In the genomic region with DNA sequence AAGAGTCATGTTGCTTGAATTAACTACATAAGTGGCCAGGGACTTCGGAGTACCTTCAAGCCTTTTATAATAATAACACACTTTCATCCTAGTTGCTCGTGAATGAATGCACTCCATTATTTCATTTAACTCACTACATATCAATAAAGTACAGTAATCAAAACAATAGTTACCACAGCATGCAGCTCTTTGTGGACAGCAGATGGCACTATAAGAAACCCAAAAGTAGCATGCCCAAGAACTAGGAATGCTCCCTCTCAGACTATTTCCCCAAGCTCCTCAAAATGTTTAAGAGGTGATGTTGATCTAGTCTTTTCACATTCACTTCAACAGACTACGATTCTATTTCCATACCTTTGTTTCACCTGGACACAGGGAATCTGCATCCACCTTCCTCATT, we compare ENCODE assay signal across 12 cellular contexts.
A peak's percentile ranks its signal among the peaks of the same experiment; 100 is the strongest.
DNase-seq lines count a peak whose midpoint lies in the region; ATAC-seq and FAIRE-seq lines count a peak whose summit lies in the region.
"Had no signal": no experiment of that assay in that cellular context is flagged by ENCODE, and none has a peak within 500 bp of the region (broad histone marks: within the 10 kb centered on the region; RNA-seq: fewer than 3 reads in every experiment).

No MANE protein-coding gene starts in this region.

- peaks cover 3 to 5% of the 10 kb centered on the region in 2 donors for H3K9me3 Mint-ChIP-seq in effector memory CD8-positive, alpha-beta T cell
- H3K9me3 Mint-ChIP-seq: activated CD4-positive, alpha-beta T cell treated with anti-CD3 and anti-CD28 coated beads, Interleukin-2, amount 10 ng/mL, durations not matched to agents 7 days and 5 days had no signal

- H3K4me3 Mint-ChIP-seq in effector memory CD8-positive, alpha-beta T cell = no peak overlapping the region
- H3K4me3 Mint-ChIP-seq: activated CD4-positive, alpha-beta T cell treated with anti-CD3 and anti-CD28 coated beads, Interleukin-2, amount 10 ng/mL, durations not matched to agents 7 days and 5 days; CD4-positive, alpha-beta T cell had no signal

- H3K27ac Mint-ChIP-seq in effector memory CD8-positive, alpha-beta T cell = no peak overlapping the region
- H3K27ac Mint-ChIP-seq: activated CD4-positive, alpha-beta T cell treated with anti-CD3 and anti-CD28 coated beads, Interleukin-2, amount 10 ng/mL, durations not matched to agents 7 days and 5 days; CD4-positive, alpha-beta T cell had no signal

- no peaks in the 10 kb centered on the region for H3K4me1 Mint-ChIP-seq in effector memory CD8-positive, alpha-beta T cell (ENCODE audit: low read depth in 2 of 2)
- H3K4me1 Mint-ChIP-seq: activated CD4-positive, alpha-beta T cell treated with anti-CD3 and anti-CD28 coated beads, Interleukin-2, amount 10 ng/mL, durations not matched to agents 7 days and 5 days had no signal

- H3K36me3 ChIP-seq in H7 (replicated peaks; ENCODE audit: control insufficient read depth, insufficient read depth, low read length) = no peaks in the 10 kb centered on the region
- H3K36me3 ChIP-seq: adrenal gland had no signal

- no peak overlapping the region for H3K4me3 ChIP-seq in H7 (ENCODE audit: insufficient read depth, low read depth, low read length)
- H3K4me3 ChIP-seq: adrenal gland had no signal

- no peak for ATAC-seq in effector memory CD8-positive, alpha-beta T cell (replicated peaks)
- no peak for ATAC-seq in GM21825 (IDR thresholded peaks at IDR 0.05; ENCODE audit: unreplicated experiment)

- peak; percentile 25 for FAIRE-seq in A204.1 (lab: Jason Lieb, UNC)

- no peaks in the 10 kb centered on the region for H3K27me3 ChIP-seq in H7 (ENCODE audit: control insufficient read depth, insufficient read depth, low read length)

- no peaks in the 10 kb centered on the region for H3K36me3 Mint-ChIP-seq in effector memory CD8-positive, alpha-beta T cell (ENCODE audit: insufficient read depth)

- H3K27me3 Mint-ChIP-seq in effector memory CD8-positive, alpha-beta T cell = no peaks in the 10 kb centered on the region
- H3K27me3 Mint-ChIP-seq: activated CD4-positive, alpha-beta T cell treated with anti-CD3 and anti-CD28 coated beads, Interleukin-2, amount 10 ng/mL, durations not matched to agents 7 days and 5 days; CD4-positive, alpha-beta T cell had no signal

- peak; percentile 1 for DNase-seq in H7
- DNase-seq in SW480 (ENCODE audit: low spot score) = peak; percentile 2
- peak; percentile 11 for DNase-seq in kidney tubule cell (ENCODE audit: low spot score)
- no peak for DNase-seq in effector memory CD8-positive, alpha-beta T cell
- no peak for DNase-seq in epidermal melanocyte (ENCODE audit: insufficient read length, low spot score)
- DNase-seq in GOT3 (lab: John Stamatoyannopoulos, UW) = no peak
- DNase-seq: activated CD4-positive, alpha-beta T cell treated with anti-CD3 and anti-CD28 coated beads, Interleukin-2, amount 10 ng/mL, durations not matched to agents 7 days and 5 days; adrenal gland; CD4-positive, alpha-beta T cell; nucleus accumbens had no signal

Comparison
In these comparisons a context has a peak if more than half of its experiments do, and no peak if none do; other contexts are left out.
1. DNase-seq: peak in H7 (single experiment), SW480 (single experiment) and kidney tubule cell (single experiment); none in effector memory CD8-positive, alpha-beta T cell (0 of 3), epidermal melanocyte (single experiment) and GOT3 (single experiment).